In the genomic region with DNA sequence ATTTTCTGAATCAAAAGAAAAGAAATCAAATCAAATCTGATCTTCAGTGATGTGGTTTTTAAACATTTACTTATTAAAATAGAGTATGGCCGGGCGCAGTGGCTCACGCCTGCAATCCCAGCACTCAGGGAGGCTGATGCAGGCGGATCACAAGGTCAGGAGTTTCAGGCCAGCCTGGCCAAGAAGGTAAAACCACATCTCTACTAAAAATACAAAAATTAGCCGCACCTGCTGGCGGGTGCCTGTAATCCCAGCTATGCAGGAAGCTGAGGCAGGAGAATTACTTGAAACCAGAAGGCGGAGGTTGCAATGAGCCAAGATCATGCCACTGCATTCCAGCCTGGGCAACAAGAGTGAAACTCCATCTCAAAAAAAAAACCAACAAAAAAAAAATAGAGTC, we compare ENCODE assay signal across 27 cellular contexts.
"Had no signal": no experiment of that assay in that cellular context is flagged by ENCODE, and none has a peak within 500 bp of the region (broad histone marks: within the 10 kb centered on the region; RNA-seq: fewer than 3 reads in every experiment).

No MANE protein-coding gene starts in this region.

- H3K9me3 Mint-ChIP-seq: memory B cell, naive B cell, nephron had no signal

- H3K4me1 ChIP-seq: gastrocnemius medialis, lower lobe of right lung, pancreas, prostate gland, stomach had no signal

- H3K4me1 Mint-ChIP-seq: memory B cell, naive B cell, nephron had no signal

- DNase-seq: cortex of kidney; dorsolateral prefrontal cortex; effector CD8-positive, alpha-beta T cell; gastrocnemius medialis; heart right ventricle; hypothalamus; left cardiac atrium; left ventricle myocardium inferior; lower lobe of right lung; midbrain; naive B cell; occipital lobe; pancreas; retina; stimulated activated CD4-positive, alpha-beta T cell treated with anti-CD3 and anti-CD28 coated beads, Interleukin-2, amount 100 ng/mL, for 24 hours; stimulated activated naive CD4-positive, alpha-beta T cell; stomach; substantia nigra; trophoblast cell had no signal

- H3K4me3 Mint-ChIP-seq: memory B cell, naive B cell, nephron had no signal

- H3K4me3 ChIP-seq: dorsolateral prefrontal cortex, esophagus muscularis mucosa, gastrocnemius medialis, heart right ventricle, left ventricle myocardium inferior, lower lobe of right lung, pancreas, prostate gland, skin epidermis, stomach, thoracic aorta had no signal

- H3K27me3 ChIP-seq: dorsolateral prefrontal cortex, esophagus muscularis mucosa, gastrocnemius medialis, heart right ventricle, pancreas, stomach had no signal

- H3K27ac ChIP-seq: dorsolateral prefrontal cortex, epithelial cell of prostate, esophagus muscularis mucosa, gastrocnemius medialis, heart right ventricle, left ventricle myocardium inferior, lower lobe of right lung, pancreas, prostate gland, skin epidermis, stomach, thoracic aorta had no signal

- ATAC-seq: gastrocnemius medialis, heart right ventricle, left cardiac atrium, lower lobe of right lung, pancreas, sciatic nerve had no signal

- H3K27me3 Mint-ChIP-seq: memory B cell, naive B cell had no signal

- H3K27ac Mint-ChIP-seq: naive B cell, nephron had no signal

- H3K9me3 ChIP-seq: esophagus muscularis mucosa, gastrocnemius medialis, heart right ventricle, left ventricle myocardium inferior, lower lobe of right lung, pancreas, prostate gland, stomach, thoracic aorta had no signal

- H3K36me3 ChIP-seq: esophagus muscularis mucosa, gastrocnemius medialis, heart right ventricle, left ventricle myocardium inferior, lower lobe of right lung, pancreas, prostate gland, thoracic aorta had no signal
